Comparison of ENCODE assay signal across 8 cellular contexts in genomic region chr1:200153277-200154055, GRCh38.
DNase-seq lines count a peak whose midpoint lies in the region; ATAC-seq, FAIRE-seq and TF ChIP-seq lines count a peak whose summit lies in the region.

No MANE protein-coding gene starts in this region.

- FAIRE-seq in endothelial cell of umbilical vein (lab: Jason Lieb, UNC): no peak

- CTCF ChIA-PET in endothelial cell of umbilical vein (lab: Charles Lee): interaction anchor here (0.7 to 1.7 kb wide), 6 partner anchors 14 to 335 kb away, joined by 3 to 10 read pairs (median 4); no protein-coding TSS in a partner anchor

- H3K4me2 ChIP-seq in endothelial cell of umbilical vein (ENCODE audit: insufficient read depth, low read length) (no peak overlapping the region), osteoblast (ENCODE audit: insufficient read depth, low read length) (no peak overlapping the region)

- no peaks in the 10 kb centered on the region for H3K36me3 ChIP-seq in endothelial cell of umbilical vein (ENCODE audit: control insufficient read depth in 2 of 2, extremely low read depth in 1 of 2, insufficient read depth in 2 of 2, low read length in 2 of 2)
- no peaks in the 10 kb centered on the region for H3K36me3 ChIP-seq in osteoblast (ENCODE audit: insufficient read depth, low read length)

- H3K9me1 ChIP-seq in endothelial cell of umbilical vein (replicated peaks; ENCODE audit: control insufficient read depth, extremely low read depth, insufficient read depth, low read length): no peaks in the 10 kb centered on the region

- H4K20me1 ChIP-seq in endothelial cell of umbilical vein (replicated peaks; ENCODE audit: control insufficient read depth, extremely low read depth, insufficient read depth, low read length) (no peaks in the 10 kb centered on the region), osteoblast (ENCODE audit: insufficient read depth, low read length) (no peaks in the 10 kb centered on the region)

- H2AFZ ChIP-seq in endothelial cell of umbilical vein (ENCODE audit: low read depth, low read length) (no peak overlapping the region), osteoblast (ENCODE audit: low read length) (no peak overlapping the region)

- DNase-seq in GM12865 (ENCODE audit: low read depth) (peak; percentile 84), endothelial cell of umbilical vein (ENCODE audit: low read depth, low spot score) (peak; percentile 62), NCI-H1436 (lab: John Stamatoyannopoulos, UW) (no peak), left ventricle myocardium superior (no peak), kidney glomerular epithelial cell (lab: John Stamatoyannopoulos, UW) (no peak), osteoblast (ENCODE audit: insufficient read length, low spot score, missing footprints) (no peak)

- BruUV-seq in endothelial cell of umbilical vein (replicated peaks; lab: Mats Ljungman, UMichigan): no TSS peak

- peak; percentile 27; the same call in 1 of the 2 replicates for TF ChIP-seq POLR2A in Raji (IDR thresholded peaks at IDR 0.05; ENCODE audit: insufficient read depth, low read depth, low read length)
- TF ChIP-seq POLR2A in endothelial cell of umbilical vein (IDR thresholded peaks at IDR 0.05; ENCODE audit: low read depth, low read length): no peak

- no peak overlapping the region for H3K4me3 ChIP-seq in GM12865 (ENCODE audit: low read depth, low read length)
- no peak overlapping the region for H3K4me3 ChIP-seq in endothelial cell of umbilical vein (replicated peaks in 1 of 3; ENCODE audit: insufficient read depth in 1 of 3, low read depth in 1 of 3, low read length in 3 of 3)
- no peak overlapping the region for H3K4me3 ChIP-seq in osteoblast (ENCODE audit: insufficient read depth, low read length)

- H3K27ac ChIP-seq in endothelial cell of umbilical vein (ENCODE audit: insufficient read depth, low read depth, low read length) (no peak overlapping the region), osteoblast (ENCODE audit: low read depth, low read length) (no peak overlapping the region)

- H3K9ac ChIP-seq in endothelial cell of umbilical vein (replicated peaks; ENCODE audit: extremely low read depth, insufficient read depth, low read length): no peak overlapping the region

- TF ChIP-seq CTCF in GM12865 (IDR thresholded peaks at IDR 0.05; ENCODE audit: insufficient read depth, low read depth, low read length, missing control alignments): no peak
- TF ChIP-seq CTCF in endothelial cell of umbilical vein (IDR thresholded peaks at IDR 0.05; ENCODE audit: extremely low read depth in 1 of 2, insufficient read depth in 1 of 2, low read depth in 1 of 2, low read length in 2 of 2): no peak
- TF ChIP-seq CTCF in osteoblast (IDR thresholded peaks at IDR 0.05; ENCODE audit: extremely low read depth, low read depth, low read length): no peak

- no peaks in the 10 kb centered on the region for H3K9me3 ChIP-seq in endothelial cell of umbilical vein (replicated peaks; ENCODE audit: control insufficient read depth, insufficient read depth, low read length)
- no peaks in the 10 kb centered on the region for H3K9me3 ChIP-seq in osteoblast (ENCODE audit: low read depth, low read length)

- intact Hi-C loops in endothelial cell of umbilical vein (cut with micrococcal nuclease) (loop anchor here (5.0 kb wide), 1 partner anchor 89 kb away; no protein-coding TSS in a partner anchor), left ventricle myocardium superior (cut with micrococcal nuclease) (no loop called here)

- H3K27me3 ChIP-seq in endothelial cell of umbilical vein (ENCODE audit: control insufficient read depth in 2 of 2, insufficient read depth in 2 of 2, low read length in 2 of 2) (no peaks in the 10 kb centered on the region), osteoblast (ENCODE audit: insufficient read depth, low read length) (no peaks in the 10 kb centered on the region)

- POLR2A ChIA-PET in endothelial cell of umbilical vein (lab: Charles Lee): no interaction called here

- H3K4me1 ChIP-seq in endothelial cell of umbilical vein (ENCODE audit: control insufficient read depth, extremely low read depth, insufficient read depth, low read length) (peaks cover 12% of the 10 kb centered on the region), osteoblast (ENCODE audit: insufficient read depth, low read length) (peaks cover 6% of the 10 kb centered on the region)

- dilution Hi-C loops in endothelial cell of umbilical vein (cut with MboI; ENCODE audit: extremely low pct_ligation_motif_present, low sequenced_read_pairs): no loop called here

- peak; percentile 65 for ATAC-seq in GM21737 (IDR thresholded peaks at IDR 0.05; ENCODE audit: unreplicated experiment)
- ATAC-seq in left ventricle myocardium superior: no peak

- no peaks in the 10 kb centered on the region for H3K79me2 ChIP-seq in endothelial cell of umbilical vein (ENCODE audit: control insufficient read depth, insufficient read depth, low read length)
- H3K79me2 ChIP-seq in osteoblast (ENCODE audit: insufficient read depth, low read length): no peaks in the 10 kb centered on the region

TF ChIP-seq in endothelial cell of umbilical vein, 7 proteins besides CTCF, POLR2A, EP300 and RAD21:
- TF ChIP-seq POLR2AphosphoS5 (IDR thresholded peaks at IDR 0.05; ENCODE audit: insufficient read depth, low read depth, low read length) (no peak), MAX (IDR thresholded peaks at IDR 0.05; ENCODE audit: insufficient read depth, insufficient read length) (no peak), JUN (IDR thresholded peaks at IDR 0.05; ENCODE audit: borderline replicate concordance, insufficient read depth, insufficient read length, low read depth) (no peak), FOS (IDR thresholded peaks at IDR 0.05; ENCODE audit: borderline replicate concordance, insufficient read depth, low read length) (no peak), EZH2 (IDR thresholded peaks at IDR 0.05; ENCODE audit: borderline replicate concordance, low read depth, low read length, severe bottlenecking) (no peak), GATA2 (IDR thresholded peaks at IDR 0.05; ENCODE audit: insufficient read depth, insufficient read length, low read depth, low read length) (no peak), MYC (IDR thresholded peaks at IDR 0.05; ENCODE audit: low read depth, low read length) (no peak)

Comparison
In these comparisons a context has a peak if more than half of its experiments do, and no peak if none do; other contexts are left out.
1. DNase-seq: peak in GM12865 (single experiment) and endothelial cell of umbilical vein (single experiment); none in NCI-H1436 (single experiment), left ventricle myocardium superior (single experiment), kidney glomerular epithelial cell (single experiment) and osteoblast (single experiment).